Comparison of ENCODE assay signal across 8 cellular contexts in the genomic region with DNA sequence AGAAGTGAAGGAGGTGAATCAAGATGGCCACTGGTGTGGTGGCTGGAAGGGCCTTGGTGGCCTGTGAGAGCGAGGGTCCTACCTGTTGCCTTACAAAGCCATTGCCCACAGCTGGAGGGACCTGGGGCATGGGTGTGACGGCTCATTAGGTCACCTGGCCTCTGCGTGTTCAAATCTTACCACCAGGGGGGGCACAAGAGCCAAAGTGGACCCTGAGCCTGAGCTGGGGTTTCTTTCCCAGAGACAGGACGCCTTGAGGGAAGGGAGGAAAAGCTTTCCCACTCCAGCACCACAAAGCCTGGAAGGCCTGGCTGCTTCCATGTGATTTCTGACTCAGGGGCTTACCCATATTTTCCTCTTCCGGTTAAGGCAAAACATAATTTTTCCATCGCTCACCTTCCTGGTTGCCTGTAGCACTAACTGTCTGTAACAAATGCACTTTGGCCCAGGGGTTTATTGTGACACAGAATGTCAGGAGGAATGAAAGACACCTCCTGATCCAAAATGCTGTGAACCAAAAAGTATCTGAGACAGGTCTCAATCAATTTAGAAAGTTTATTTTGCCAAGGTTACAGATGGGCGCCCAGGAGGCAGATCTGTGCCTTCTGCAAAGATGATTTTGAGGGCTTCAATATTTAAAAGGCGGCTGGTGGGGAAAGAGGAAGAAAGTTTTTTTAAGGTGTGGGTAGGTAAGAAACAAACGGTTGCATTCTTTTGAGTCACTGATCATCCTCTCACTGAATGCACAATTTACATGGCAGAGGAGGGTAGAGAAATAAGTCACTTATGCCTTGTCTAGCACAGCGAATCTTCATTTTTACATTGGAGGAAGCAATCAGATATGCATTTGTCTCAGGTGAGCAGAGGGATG. TPM values are rescaled to one million over a fixed set of nuclear protein-coding genes. Genes with fewer than 3 reads are reported as not detected.
DNase-seq lines count a peak whose midpoint lies in the region; ATAC-seq and TF ChIP-seq lines count a peak whose summit lies in the region.

No MANE protein-coding gene starts in this region.

- intact Hi-C loops in PC-3 (cut with micrococcal nuclease) (loop anchor here (1.0 kb wide), 3 partner anchors 84 to 129 kb away; no protein-coding TSS in a partner anchor), stomach (cut with DNase I; ENCODE audit: low total_unique reads) (loop anchor here (5.0 kb wide), 1 partner anchor 86 kb away; no protein-coding TSS in a partner anchor)

- H3K18ac ChIP-seq in neuronal stem cell (ENCODE audit: low read length) = no peak overlapping the region

- H3K79me2 ChIP-seq in PC-3 (ENCODE audit: low read length) = peaks cover 7% of the 10 kb centered on the region

- no peak overlapping the region for H2BK5ac ChIP-seq in neuronal stem cell (ENCODE audit: low read length)

- CTCF ChIA-PET in PC-3 (lab: Charles Lee) = interaction anchor here (0.6 to 2.0 kb wide), 10 partner anchors 14 to 128 kb away, joined by 3 to 31 read pairs (median 4); no protein-coding TSS in a partner anchor

- H3F3A ChIP-seq in PC-3 (ENCODE audit: low read length, unreplicated experiment) = peaks cover 5% of the 10 kb centered on the region

- WGBS in neuronal stem cell (ENCODE audit: extremely low coverage in 2 of 2, insufficient read length in 2 of 2, insufficient replicate concordance in 1 of 2), 2 donors = 100% methylated on average over 1 of the region's 10 CpGs; no CpG with 5 or more reads in 1 of the 2 donors
- WGBS in stomach, 5 donors = 36 to 40% (median 38%) methylated on average over 10 of the region's 10 CpGs

- H2AK5ac ChIP-seq in neuronal stem cell (ENCODE audit: low read depth, low read length) = no peak overlapping the region

- H3K27me3 ChIP-seq in PC-3 (ENCODE audit: low read length) (no peaks in the 10 kb centered on the region), neuronal stem cell (ENCODE audit: control insufficient read depth in 3 of 3, insufficient read depth in 3 of 3, low read depth in 1 of 3, low read length in 3 of 3) (peaks cover 5 to 34% (median 24%) of the 10 kb centered on the region in 3 experiments), stomach (peaks cover 0 to 8% (median 4%) of the 10 kb centered on the region in 3 donors)

- peak; percentile 88 for DNase-seq in EH (ENCODE audit: low read depth)
- peak; percentile 96 for DNase-seq in HT-29 (ENCODE audit: low spot score)
- DNase-seq in PC-3 = peak; percentile 93
- DNase-seq in activated T-helper 1 cell treated with anti-CD3 and anti-CD28 coated beads, Interleukin-2, amount 50 U/mL, for 16 hours (ENCODE audit: low read depth in 1 of 2, low spot score in 1 of 2) = peak; percentile 56 to 63
- DNase-seq in fibroblast of the conjunctiva (ENCODE audit: low read depth) = peak; percentile 55
- peak; percentile 82 for DNase-seq in neuronal stem cell (ENCODE audit: low spot score)
- peak; percentile 91 for DNase-seq in stomach

- H3K79me1 ChIP-seq in neuronal stem cell (ENCODE audit: low read depth, low read length) = no peaks in the 10 kb centered on the region

- peak; percentile 72 for ATAC-seq in PC-3
- no peak for ATAC-seq in HG02763 (IDR thresholded peaks at IDR 0.05; ENCODE audit: unreplicated experiment)

- H3K9ac ChIP-seq in PC-3 (ENCODE audit: low read length) (peak overlapping the region; percentile 60), neuronal stem cell (ENCODE audit: low read depth, low read length, poor library complexity) (no peak overlapping the region)

- H4K8ac ChIP-seq in neuronal stem cell (ENCODE audit: low read depth, low read length) = no peak overlapping the region

- peak; percentile 75 for TF ChIP-seq CTCF in PC-3 (conservative IDR thresholded peaks at IDR 0.05; ENCODE audit: low read depth, low read length)
- peak in 6 of 7 experiments; percentile 8 to 98 (median 92) for TF ChIP-seq CTCF in stomach (IDR thresholded peaks at IDR 0.05)

- H2BK120ac ChIP-seq in neuronal stem cell (ENCODE audit: low read depth, low read length) = no peak overlapping the region

- H3K4me1 ChIP-seq in PC-3 (ENCODE audit: insufficient read depth, low read length) = peaks cover 27% of the 10 kb centered on the region
- H3K4me1 ChIP-seq in neuronal stem cell (ENCODE audit: control insufficient read depth in 2 of 2, insufficient read depth in 1 of 2, low read depth in 1 of 2, low read length in 2 of 2) = peaks cover 13 to 20% of the 10 kb centered on the region in 2 donors
- peaks cover 13 to 52% (median 33%) of the 10 kb centered on the region in 4 donors for H3K4me1 ChIP-seq in stomach

- no peak overlapping the region for H3K23ac ChIP-seq in neuronal stem cell (ENCODE audit: low read depth, low read length, poor library complexity)

- H2AFZ ChIP-seq in PC-3 (ENCODE audit: low read length) (peak overlapping the region; percentile 29; the same call in 1 of the 2 replicates), neuronal stem cell (ENCODE audit: low read length) (peak overlapping the region; percentile 54)

- H3K27ac ChIP-seq in PC-3 (ENCODE audit: low read length) (peak overlapping the region; percentile 91), neuronal stem cell (replicated peaks; ENCODE audit: low read length) (no peak overlapping the region), stomach (peak overlapping the region; percentile 25 to 72 (median 58))

- no peak overlapping the region for H3K14ac ChIP-seq in neuronal stem cell (ENCODE audit: low read length)

- no peaks in the 10 kb centered on the region for H3K9me2 ChIP-seq in PC-3 (replicated peaks; ENCODE audit: low read length)

- TF ChIP-seq EP300 in stomach (IDR thresholded peaks at IDR 0.05) = no peak

- H3K4me2 ChIP-seq in PC-3 (ENCODE audit: low read length) = peak overlapping the region; percentile 47; the same call in 1 of the 2 replicates
- no peak overlapping the region for H3K4me2 ChIP-seq in neuronal stem cell (ENCODE audit: insufficient read depth, low read length, poor library complexity, severe bottlenecking)

- H3K4ac ChIP-seq in neuronal stem cell (ENCODE audit: low read length) = no peak overlapping the region

- POLR2A ChIA-PET in PC-3 (lab: Charles Lee; ENCODE audit: unreplicated experiment) = interaction anchor here (0.6 kb wide), 1 partner anchor 83 kb away, joined by 3 read pairs; no protein-coding TSS in a partner anchor

- peaks cover 2% of the 10 kb centered on the region; the same call in 1 of the 2 replicates for H4K20me1 ChIP-seq in PC-3 (ENCODE audit: low read length)

- H4K91ac ChIP-seq in neuronal stem cell (ENCODE audit: low read depth, low read length, poor library complexity) = no peak overlapping the region

- no peak for TF ChIP-seq POLR2A in stomach (IDR thresholded peaks at IDR 0.05)

- H2BK12ac ChIP-seq in neuronal stem cell (ENCODE audit: low read length) = no peak overlapping the region

- H3K9me3 ChIP-seq in PC-3 (ENCODE audit: low read length) = no peaks in the 10 kb centered on the region
- H3K9me3 ChIP-seq in neuronal stem cell (replicated peaks in 1 of 2; ENCODE audit: control insufficient read depth in 2 of 2, insufficient read depth in 1 of 2, low read depth in 1 of 2, low read length in 2 of 2) = no peaks in the 10 kb centered on the region
- no peaks in the 10 kb centered on the region for H3K9me3 ChIP-seq in stomach

- H3K4me3 ChIP-seq in PC-3 (ENCODE audit: low read length) = no peak overlapping the region; the same call in 1 of the 2 replicates
- H3K4me3 ChIP-seq in neuronal stem cell (ENCODE audit: low read length in 2 of 2) = no peak overlapping the region
- H3K4me3 ChIP-seq in stomach = no peak overlapping the region

- no peak overlapping the region for H2BK15ac ChIP-seq in neuronal stem cell (ENCODE audit: low read length)

- H3K36me3 ChIP-seq in PC-3 (ENCODE audit: low read depth, low read length) (no peaks in the 10 kb centered on the region), neuronal stem cell (replicated peaks in 1 of 2; ENCODE audit: control insufficient read depth in 2 of 2, insufficient read depth in 2 of 2, low read length in 2 of 2) (no peaks in the 10 kb centered on the region), stomach (no peaks in the 10 kb centered on the region)

- BruUV-seq in PC-3 (replicated peaks; lab: Mats Ljungman, UMichigan) = no TSS peak

RNA-seq across cellular contexts. Expression of gene CD9, which starts 4.3 kb away (rescaled TPM):
- 164 and 169 TPM in 2 replicates for total RNA-seq in HT-29 (2014; rRNA removed; shearing (Covaris generic))
- 153 and 174 TPM in 2 replicates for total RNA-seq in PC-3 (2014; rRNA removed)
- 6.3 TPM for polyA plus RNA-seq in neuronal stem cell (2013, experiment 1 of 2)
- polyA plus RNA-seq in neuronal stem cell (2013, experiment 2 of 2) = 6.4 TPM
- 100 to 1,000 TPM in 3 of 5 donors, 10 to 100 TPM in 2; 68.1 to 297 (median 154) TPM for total RNA-seq in stomach
- polyA plus RNA-seq in stomach = 100 to 1,000 TPM in 2 of 3 donors, 10 to 100 TPM in 1; 51.0 to 421 (median 124) TPM
